In genomic region chr20:38515631-38516030, GRCh38 we compare ENCODE assay signal across 23 cellular contexts.
"Had no signal": no experiment of that assay in that cellular context is flagged by ENCODE, and none has a peak within 500 bp of the region (broad histone marks: within the 10 kb centered on the region; RNA-seq: fewer than 3 reads in every experiment).

No MANE protein-coding gene starts in this region.

- H3K9ac ChIP-seq: KMS-11 had no signal

- H3K27me3 Mint-ChIP-seq: IgD-negative memory B cell had no signal

- H3K4me2 ChIP-seq: KMS-11 had no signal

- H3K4me1 ChIP-seq: SJSA1 had no signal

- DNase-seq: Kasumi-1, MM.1S, NCI-H1092 treated with DMSO at 0.1 percent for 48 hours, NCI-H1436, NCI-H187, NCI-H2029, NCI-H2081 treated with DMSO at 0.1 percent for 48 hours, NCI-H2171, NCI-H226, NCI-H446, NCI-H510A, NCI-H524 treated with DMSO at 0.1 percent for 48 hours, NCI-H69, NCI-H774, Right ventricle myocardium superior, RPMI8226, SIG-M5 had no signal

- H3K4me3 Mint-ChIP-seq: IgD-negative memory B cell had no signal

- H3K9me3 Mint-ChIP-seq: IgD-negative memory B cell had no signal

- H3K27ac ChIP-seq: HL-60, KMS-11, SJSA1, SK-N-MC had no signal

- H3K27me3 ChIP-seq: SJSA1 had no signal

- H3K9me3 ChIP-seq: SJSA1 had no signal

- H3K4me3 ChIP-seq: K562, SJSA1, SK-N-MC had no signal
